ENCODE assay signal across 18 cellular contexts in the genomic region with DNA sequence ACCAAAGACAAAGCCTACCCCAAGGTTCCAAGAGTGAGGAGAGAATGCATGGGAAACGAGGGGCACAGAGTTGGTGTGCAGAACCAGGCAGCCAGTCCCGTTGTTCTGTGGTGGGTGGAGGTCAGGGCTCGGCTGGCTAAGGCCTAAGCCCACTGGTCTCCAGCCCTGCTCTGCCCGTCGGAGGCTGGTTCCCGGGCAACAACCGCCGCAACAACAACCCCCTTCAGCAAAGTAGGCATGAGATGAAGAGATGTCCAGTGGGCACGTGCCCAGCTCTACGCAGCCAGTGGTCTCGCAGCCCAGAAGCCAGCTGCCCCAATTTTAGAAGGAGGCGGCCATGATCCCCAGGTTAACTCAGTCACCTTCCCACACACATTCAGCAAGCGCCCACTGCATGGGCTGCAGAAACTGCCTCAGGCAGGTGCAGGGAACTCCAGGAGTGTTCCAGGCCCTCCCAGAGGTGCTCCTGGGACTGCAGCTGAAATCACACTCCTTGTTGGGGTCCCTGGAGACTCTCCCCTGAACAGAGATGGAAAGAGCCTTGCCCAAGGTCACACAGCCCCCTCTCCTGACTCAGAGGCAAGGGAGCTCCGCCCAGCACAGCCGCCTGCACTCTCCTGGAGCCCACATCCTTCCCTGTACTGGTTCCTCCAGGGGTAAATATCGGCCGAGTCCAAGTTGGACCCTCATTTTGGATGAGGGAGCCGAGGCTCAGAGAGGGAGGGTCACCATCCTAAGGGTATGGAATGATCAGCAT. TPM values are rescaled to one million over a fixed set of nuclear protein-coding genes. Genes with fewer than 3 reads are reported as not detected.
DNase-seq lines count a peak whose midpoint lies in the region; ATAC-seq, FAIRE-seq and TF ChIP-seq lines count a peak whose summit lies in the region.
"Had no signal": no experiment of that assay in that cellular context is flagged by ENCODE, and none has a peak within 500 bp of the region (broad histone marks: within the 10 kb centered on the region; RNA-seq: fewer than 3 reads in every experiment).

No MANE protein-coding gene starts in this region.

- H2BK120ac ChIP-seq in mesenchymal stem cell (ENCODE audit: low read depth, low read length) (no peak overlapping the region), trophoblast cell (ENCODE audit: insufficient read depth, low read length, poor library complexity) (peak overlapping the region; percentile 16)

- TF ChIP-seq POLR2A in endothelial cell of umbilical vein (IDR thresholded peaks at IDR 0.05; ENCODE audit: low read depth, low read length) = no peak

- DNase-seq in T-helper 17 cell = no peak
- no peak for DNase-seq in endothelial cell of umbilical vein (ENCODE audit: low read depth, low spot score)
- no peak for DNase-seq in mesenchymal stem cell
- DNase-seq in trophoblast cell = no peak
- DNase-seq in NCI-H1417 (lab: John Stamatoyannopoulos, UW) = no peak
- no peak for DNase-seq in foreskin keratinocyte
- no peak for DNase-seq in DMS153 treated with DMSO at 0.1 percent for 48 hours (lab: John Stamatoyannopoulos, UW; ENCODE audit: unreplicated experiment)
- DNase-seq in NCI-H524 treated with DMSO at 0.1 percent for 48 hours (lab: John Stamatoyannopoulos, UW) = no peak
- DNase-seq: CD8-positive, alpha-beta T cell; COR-L47; DMS153; GF-D8; H9; HFFc6 had no signal

- no peak overlapping the region for H3K27ac ChIP-seq in endothelial cell of umbilical vein (ENCODE audit: insufficient read depth, low read depth, low read length)
- H3K27ac ChIP-seq in mesenchymal stem cell (ENCODE audit: low read length, poor library complexity, severe bottlenecking) = no peak overlapping the region
- no peak overlapping the region for H3K27ac ChIP-seq in trophoblast cell (ENCODE audit: low read depth, low read length)
- H3K27ac ChIP-seq in foreskin keratinocyte = no peak overlapping the region
- H3K27ac ChIP-seq: A549 had no signal

- no peaks in the 10 kb centered on the region for H3K27me3 Mint-ChIP-seq in T-helper 17 cell

- H3K14ac ChIP-seq in mesenchymal stem cell (ENCODE audit: low read length in 2 of 2) (no peak overlapping the region), trophoblast cell (ENCODE audit: low read length) (peak overlapping the region; percentile 44)

- H3K9ac ChIP-seq in endothelial cell of umbilical vein (replicated peaks; ENCODE audit: extremely low read depth, insufficient read depth, low read length) (no peak overlapping the region), mesenchymal stem cell (ENCODE audit: low read length) (no peak overlapping the region), trophoblast cell (ENCODE audit: low read length) (no peak overlapping the region)

- H4K8ac ChIP-seq in mesenchymal stem cell (ENCODE audit: low read length) (peak overlapping the region; percentile 7), trophoblast cell (ENCODE audit: low read depth, low read length) (no peak overlapping the region)

- no peaks in the 10 kb centered on the region for H3K9me1 ChIP-seq in endothelial cell of umbilical vein (replicated peaks; ENCODE audit: control insufficient read depth, extremely low read depth, insufficient read depth, low read length)

- H2BK15ac ChIP-seq in mesenchymal stem cell (ENCODE audit: low read depth, poor library complexity, severe bottlenecking) = no peak overlapping the region

- H3K4me1 Mint-ChIP-seq in T-helper 17 cell = peaks cover 7% of the 10 kb centered on the region

- no peak for FAIRE-seq in endothelial cell of umbilical vein (lab: Jason Lieb, UNC)
- FAIRE-seq: A549, D721Med had no signal

- CTCF ChIA-PET in endothelial cell of umbilical vein (lab: Charles Lee) = interaction anchor here (1.5 to 5.2 kb wide), 3 partner anchors 23 to 167 kb away, joined by 4 to 155 read pairs (median 7); no protein-coding TSS in a partner anchor

- no peaks in the 10 kb centered on the region for H3K27me3 ChIP-seq in endothelial cell of umbilical vein (ENCODE audit: control insufficient read depth in 2 of 2, insufficient read depth in 2 of 2, low read length in 2 of 2)
- peaks cover 5% of the 10 kb centered on the region in 2 experiments for H3K27me3 ChIP-seq in mesenchymal stem cell (ENCODE audit: control insufficient read depth in 1 of 2, insufficient read depth in 1 of 2, low read length in 2 of 2)
- H3K27me3 ChIP-seq in trophoblast cell (ENCODE audit: insufficient read depth, low read length) = no peaks in the 10 kb centered on the region
- H3K27me3 ChIP-seq in foreskin keratinocyte = peaks cover 2% of the 10 kb centered on the region

- no peak overlapping the region for H3K4me2 ChIP-seq in endothelial cell of umbilical vein (ENCODE audit: insufficient read depth, low read length)
- H3K4me2 ChIP-seq in mesenchymal stem cell (ENCODE audit: low read length, poor library complexity, severe bottlenecking) = no peak overlapping the region
- H3K4me2 ChIP-seq in trophoblast cell (ENCODE audit: low read length) = no peak overlapping the region
- H3K4me2 ChIP-seq: A549, GM23338 had no signal

- H3K27ac Mint-ChIP-seq in T-helper 17 cell = peak overlapping the region; percentile 60
- H3K27ac Mint-ChIP-seq: CD8-positive, alpha-beta T cell; GM23338; H9; HFFc6 had no signal

- no peaks in the 10 kb centered on the region for H3K79me1 ChIP-seq in mesenchymal stem cell (replicated peaks; ENCODE audit: low read length, poor library complexity, severe bottlenecking)
- H3K79me1 ChIP-seq in trophoblast cell (ENCODE audit: low read length) = peaks cover 21% of the 10 kb centered on the region

- H3K23ac ChIP-seq in mesenchymal stem cell (ENCODE audit: low read length in 2 of 2) (no peak overlapping the region), trophoblast cell (ENCODE audit: low read length) (no peak overlapping the region)

- H2BK5ac ChIP-seq in mesenchymal stem cell (ENCODE audit: low read depth, low read length, poor library complexity, severe bottlenecking) (no peak overlapping the region), trophoblast cell (ENCODE audit: low read depth, low read length, poor library complexity) (no peak overlapping the region)

- 95% methylated on average over 18 of the region's 18 CpGs for WGBS in mesenchymal stem cell
- no CpG with 5 or more reads among the region's 18 CpGs for whole genome bisulfite sequencing in trophoblast cell (ENCODE audit: extremely low coverage, insufficient coverage, insufficient read length)

- intact Hi-C loops in endothelial cell of umbilical vein (cut with micrococcal nuclease) = no loop called here

- dilution Hi-C loops in endothelial cell of umbilical vein (cut with MboI; ENCODE audit: extremely low pct_ligation_motif_present, low sequenced_read_pairs) = no loop called here

- POLR2A ChIA-PET in endothelial cell of umbilical vein (lab: Charles Lee) = interaction anchor here (0.7 to 1.2 kb wide), 2 partner anchors 159 to 265 kb away, joined by 3 to 5 read pairs; no protein-coding TSS in a partner anchor

- no peak overlapping the region for H3K4ac ChIP-seq in mesenchymal stem cell (ENCODE audit: low read depth in 1 of 2, low read length in 2 of 2)
- no peak overlapping the region for H3K4ac ChIP-seq in trophoblast cell (ENCODE audit: low read depth, low read length)

- ATAC-seq in T-helper 17 cell (no peak), foreskin keratinocyte (no peak)
- ATAC-seq: A549; CD8-positive, alpha-beta T cell; GM23338 had no signal

- H4K91ac ChIP-seq in mesenchymal stem cell (ENCODE audit: low read length) (peak overlapping the region; percentile 6), trophoblast cell (ENCODE audit: low read depth, low read length) (peak overlapping the region; percentile 59)

- H3K9me3 ChIP-seq in T-helper 17 cell (ENCODE audit: control insufficient read depth, low read length, poor library complexity, severe bottlenecking) = no peaks in the 10 kb centered on the region
- no peaks in the 10 kb centered on the region for H3K9me3 ChIP-seq in endothelial cell of umbilical vein (replicated peaks; ENCODE audit: control insufficient read depth, insufficient read depth, low read length)
- H3K9me3 ChIP-seq in mesenchymal stem cell (ENCODE audit: control insufficient read depth, low read length) = no peaks in the 10 kb centered on the region
- H3K9me3 ChIP-seq in trophoblast cell (ENCODE audit: insufficient read depth, low read depth, low read length) = no peaks in the 10 kb centered on the region
- H3K9me3 ChIP-seq: A549 had no signal

- H2AK5ac ChIP-seq in mesenchymal stem cell (ENCODE audit: low read length, severe bottlenecking) (no peak overlapping the region), trophoblast cell (ENCODE audit: low read length) (peak overlapping the region; percentile 43)

- no peak overlapping the region for H3K4me3 Mint-ChIP-seq in T-helper 17 cell
- H3K4me3 Mint-ChIP-seq: CD14-positive monocyte; CD8-positive, alpha-beta T cell; GM23338; H9; HFFc6 had no signal

- H4K12ac ChIP-seq in trophoblast cell (ENCODE audit: low read depth, low read length) = no peak overlapping the region

- no peak overlapping the region for H3K18ac ChIP-seq in mesenchymal stem cell (ENCODE audit: low read depth in 1 of 2, low read length in 2 of 2)
- no peak overlapping the region for H3K18ac ChIP-seq in trophoblast cell (ENCODE audit: low read length)

- TF ChIP-seq CTCF in endothelial cell of umbilical vein (IDR thresholded peaks at IDR 0.05; ENCODE audit: extremely low read depth in 1 of 2, insufficient read depth in 1 of 2, low read depth in 1 of 2, low read length in 2 of 2) (no peak), foreskin keratinocyte (conservative IDR thresholded peaks at IDR 0.05) (no peak)

- H3K4me3 ChIP-seq in endothelial cell of umbilical vein (replicated peaks in 1 of 3; ENCODE audit: insufficient read depth in 1 of 3, low read depth in 1 of 3, low read length in 3 of 3) (no peak overlapping the region), mesenchymal stem cell (ENCODE audit: insufficient read depth in 1 of 2, low read depth in 1 of 2, low read length in 2 of 2) (no peak overlapping the region), trophoblast cell (ENCODE audit: low read depth, low read length) (no peak overlapping the region)
- H3K4me3 ChIP-seq: A549, GM23338 had no signal

- no peak overlapping the region for H2AFZ ChIP-seq in endothelial cell of umbilical vein (ENCODE audit: low read depth, low read length)
- H2AFZ ChIP-seq in mesenchymal stem cell (ENCODE audit: low read depth, low read length) = no peak overlapping the region
- H2AFZ ChIP-seq in trophoblast cell (ENCODE audit: insufficient read depth, low read length, poor library complexity) = no peak overlapping the region
- H2AFZ ChIP-seq: GM23338 had no signal

- H3K79me2 ChIP-seq in endothelial cell of umbilical vein (ENCODE audit: control insufficient read depth, insufficient read depth, low read length) = no peaks in the 10 kb centered on the region
- H3K79me2 ChIP-seq in trophoblast cell (ENCODE audit: control insufficient read depth, insufficient read depth, low read length, poor library complexity) = peaks cover 2% of the 10 kb centered on the region

- no peaks in the 10 kb centered on the region for H3K36me3 Mint-ChIP-seq in T-helper 17 cell (ENCODE audit: low read depth)

- BruUV-seq in endothelial cell of umbilical vein (replicated peaks; lab: Mats Ljungman, UMichigan) = no TSS peak

- peaks cover 2 to 35% of the 10 kb centered on the region in 2 experiments for H3K36me3 ChIP-seq in endothelial cell of umbilical vein (ENCODE audit: control insufficient read depth in 2 of 2, extremely low read depth in 1 of 2, insufficient read depth in 2 of 2, low read length in 2 of 2)
- H3K36me3 ChIP-seq in mesenchymal stem cell (ENCODE audit: control insufficient read depth in 1 of 2, insufficient read depth in 2 of 2, low read depth in 1 of 2, low read length in 2 of 2) = peaks cover 0 to 23% of the 10 kb centered on the region in 2 experiments
- H3K36me3 ChIP-seq in trophoblast cell (ENCODE audit: control insufficient read depth in 1 of 2, insufficient read depth in 2 of 2, low read length in 2 of 2) = peaks cover 2 to 4% of the 10 kb centered on the region in 2 experiments

- no peaks in the 10 kb centered on the region for H3K4me1 ChIP-seq in endothelial cell of umbilical vein (ENCODE audit: control insufficient read depth, extremely low read depth, insufficient read depth, low read length)
- peaks cover 10% of the 10 kb centered on the region for H3K4me1 ChIP-seq in mesenchymal stem cell (ENCODE audit: control insufficient read depth, insufficient read depth, low read depth, low read length)
- peaks cover 20 to 28% of the 10 kb centered on the region in 2 experiments for H3K4me1 ChIP-seq in trophoblast cell (ENCODE audit: control insufficient read depth in 1 of 2, insufficient read depth in 2 of 2, low read length in 2 of 2)
- no peaks in the 10 kb centered on the region for H3K4me1 ChIP-seq in foreskin keratinocyte

- H2BK12ac ChIP-seq in mesenchymal stem cell (ENCODE audit: low read length in 2 of 2) = no peak overlapping the region
- H2BK12ac ChIP-seq in trophoblast cell (ENCODE audit: low read length) = peak overlapping the region; percentile 55

- no peaks in the 10 kb centered on the region for H4K20me1 ChIP-seq in endothelial cell of umbilical vein (replicated peaks; ENCODE audit: control insufficient read depth, extremely low read depth, insufficient read depth, low read length)

RNA-seq across cellular contexts. Expression of gene HTRA3, which starts 25.4 kb away (rescaled TPM):
- total RNA-seq in T-helper 17 cell (not detected), endothelial cell of umbilical vein (8.2 and 12.0 TPM in 2 replicates), foreskin keratinocyte (not detected in 2 replicates)
- polyA plus RNA-seq in endothelial cell of umbilical vein (9.0 and 10.6 TPM in 2 replicates), foreskin keratinocyte (not detected in 2 replicates)
- 9.9 TPM in 2 replicates for polyA plus RNA-seq in endothelial cell of umbilical vein (2011; cell fraction: cytosol; rRNA removed)
- polyA plus RNA-seq in endothelial cell of umbilical vein (2011; cell fraction: nucleus; rRNA removed) = 3.4 and 4.2 TPM in 2 replicates
- 13.5 and 22.2 TPM in 2 replicates for polyA plus RNA-seq in endothelial cell of umbilical vein (2012)
- polyA minus RNA-seq in endothelial cell of umbilical vein = 3.3 and 4.1 TPM in 2 replicates
- polyA minus RNA-seq in endothelial cell of umbilical vein (2011; cell fraction: cytosol; rRNA and poly(A)+ RNA removed) = 0.41 TPM
- polyA minus RNA-seq in endothelial cell of umbilical vein (2011; cell fraction: nucleus; rRNA and poly(A)+ RNA removed) = 1.5 and 1.6 TPM in 2 replicates
- 88.3 TPM for polyA plus RNA-seq in mesenchymal stem cell (2013, experiment 1 of 2)
- polyA plus RNA-seq in mesenchymal stem cell (2013, experiment 2 of 2) = 87.5 TPM
- 31.1 and 33.0 TPM in 2 replicates for polyA plus RNA-seq in trophoblast cell (2013)
- total RNA-seq: CD8-positive, alpha-beta T cell had no signal
- polyA plus RNA-seq: CD14-positive monocyte had no signal

RNA-seq across cellular contexts. Expression of gene SH3TC1, which starts 45.1 kb away (rescaled TPM):
- total RNA-seq in T-helper 17 cell = 100 to 1,000 TPM; 134 TPM
- 174 and 192 TPM in 2 replicates for total RNA-seq in endothelial cell of umbilical vein
- 96.5 and 115 TPM in 2 replicates for polyA plus RNA-seq in endothelial cell of umbilical vein
- 35.0 and 58.8 TPM in 2 replicates for polyA plus RNA-seq in endothelial cell of umbilical vein (2011; cell fraction: cytosol; rRNA removed)
- polyA plus RNA-seq in endothelial cell of umbilical vein (2011; cell fraction: nucleus; rRNA removed) = 289 and 386 TPM in 2 replicates
- 43.1 and 46.6 TPM in 2 replicates for polyA plus RNA-seq in endothelial cell of umbilical vein (2012)
- polyA minus RNA-seq in endothelial cell of umbilical vein = 115 and 144 TPM in 2 replicates
- 9.3 TPM for polyA minus RNA-seq in endothelial cell of umbilical vein (2011; cell fraction: cytosol; rRNA and poly(A)+ RNA removed)
- polyA minus RNA-seq in endothelial cell of umbilical vein (2011; cell fraction: nucleus; rRNA and poly(A)+ RNA removed) = 189 and 297 TPM in 2 replicates
- polyA plus RNA-seq in mesenchymal stem cell (2013, experiment 1 of 2) = 8.0 TPM
- polyA plus RNA-seq in mesenchymal stem cell (2013, experiment 2 of 2) = 7.6 TPM
- 12.8 and 13.1 TPM in 2 replicates for polyA plus RNA-seq in trophoblast cell (2013)
- 18.7 and 30.1 TPM in 2 replicates for total RNA-seq in foreskin keratinocyte
- polyA plus RNA-seq in foreskin keratinocyte = 11.2 and 16.7 TPM in 2 replicates
- polyA plus RNA-seq: GM23338 had no signal
